Comparison of ENCODE assay signal across 15 cellular contexts in the genomic region with DNA sequence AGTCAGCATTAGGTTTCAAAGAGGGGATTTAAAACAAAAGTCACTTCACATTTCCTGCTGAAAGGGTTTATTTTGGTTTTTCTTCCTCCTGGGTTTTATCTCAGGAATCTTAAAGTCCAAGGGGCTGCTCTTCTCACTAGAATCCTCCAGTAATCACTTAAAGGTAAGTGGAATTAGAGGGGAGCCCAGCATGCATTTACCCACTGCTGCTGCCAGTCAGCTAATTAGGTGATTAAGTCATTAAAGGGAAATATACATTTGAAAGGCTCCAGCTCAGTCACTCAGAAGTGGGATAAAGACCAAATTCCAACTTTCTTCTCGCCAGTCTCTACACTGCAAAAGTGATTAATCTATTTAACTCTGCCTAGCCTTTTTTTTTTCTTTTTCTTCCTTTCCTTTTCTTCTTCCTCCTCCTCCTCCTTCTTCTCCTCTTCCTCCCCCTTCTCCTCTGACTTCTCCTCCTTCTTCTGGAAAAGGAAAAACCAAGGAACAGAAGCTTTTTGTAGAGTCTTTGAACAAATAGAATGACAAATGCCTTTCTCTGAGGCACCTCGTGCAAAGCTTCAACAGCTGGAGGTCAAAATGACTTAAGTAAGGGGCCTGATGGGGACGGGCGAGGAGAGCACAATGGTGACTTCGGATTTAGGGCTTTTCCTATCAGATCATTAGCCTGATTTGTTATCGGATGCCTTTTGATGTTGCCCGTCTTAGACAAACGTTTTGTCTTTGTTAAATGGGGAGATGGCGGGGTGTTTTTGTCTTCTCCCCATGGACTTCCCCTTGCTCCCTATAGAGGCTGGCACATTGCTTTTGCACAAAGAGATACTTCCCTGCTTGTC.
"Had no signal": no experiment of that assay in that cellular context is flagged by ENCODE, and none has a peak within 500 bp of the region (broad histone marks: within the 10 kb centered on the region; RNA-seq: fewer than 3 reads in every experiment).

No MANE protein-coding gene starts in this region.

- H3K4me3 ChIP-seq: adrenal gland, dorsolateral prefrontal cortex, esophagus squamous epithelium, stomach, testis, upper lobe of right lung had no signal

- H3K27ac ChIP-seq: adrenal gland, dorsolateral prefrontal cortex, esophagus squamous epithelium, neutrophil, parathyroid adenoma, stomach, testis, upper lobe of right lung had no signal

- H3K9me3 ChIP-seq: adrenal gland, esophagus squamous epithelium, neutrophil, stomach, testis, upper lobe of right lung had no signal

- H3K36me3 ChIP-seq: adrenal gland, esophagus squamous epithelium, neutrophil, stomach, upper lobe of right lung had no signal

- H3K27me3 Mint-ChIP-seq: activated CD4-positive, alpha-beta memory T cell treated with anti-CD3 and anti-CD28 coated beads, Interleukin-2, amount 10 ng/mL, durations not matched to agents 7 days and 5 days; activated naive CD4-positive, alpha-beta T cell treated with anti-CD3 and anti-CD28 coated beads, Interleukin-2, amount 50 U/mL, for 24 hours had no signal

- H3K36me3 Mint-ChIP-seq: activated naive CD4-positive, alpha-beta T cell treated with anti-CD3 and anti-CD28 coated beads, Interleukin-2, amount 50 U/mL, for 24 hours had no signal

- H3K4me1 ChIP-seq: adrenal gland, esophagus squamous epithelium, parathyroid adenoma, stomach, testis, upper lobe of right lung had no signal

- DNase-seq: activated CD4-positive, alpha-beta memory T cell treated with anti-CD3 and anti-CD28 coated beads, Interleukin-2, amount 10 ng/mL, durations not matched to agents 7 days and 5 days; activated effector memory CD4-positive, alpha-beta T cell treated with anti-CD3 and anti-CD28 coated beads, Interleukin-2, amount 50 U/mL, for 16 hours; activated T-cell treated with anti-CD3 and anti-CD28 coated beads, Interleukin-2, amount 50 U/mL, for 48 hours; adrenal gland; dorsolateral prefrontal cortex; esophagus squamous epithelium; glutamatergic neuron; hypothalamus; stimulated activated CD4-positive, alpha-beta T cell treated with anti-CD3 and anti-CD28 coated beads, Interleukin-1b, Interleukin-23, amount 100 ng/mL, for 48 hours; stomach; testis; upper lobe of right lung had no signal

- H3K4me1 Mint-ChIP-seq: activated CD4-positive, alpha-beta memory T cell treated with anti-CD3 and anti-CD28 coated beads, Interleukin-2, amount 10 ng/mL, durations not matched to agents 7 days and 5 days; activated naive CD4-positive, alpha-beta T cell treated with anti-CD3 and anti-CD28 coated beads, Interleukin-2, amount 50 U/mL, for 24 hours had no signal

- H3K4me3 Mint-ChIP-seq: activated CD4-positive, alpha-beta memory T cell treated with anti-CD3 and anti-CD28 coated beads, Interleukin-2, amount 10 ng/mL, durations not matched to agents 7 days and 5 days; activated naive CD4-positive, alpha-beta T cell treated with anti-CD3 and anti-CD28 coated beads, Interleukin-2, amount 50 U/mL, for 24 hours had no signal

- H3K9ac ChIP-seq: parathyroid adenoma had no signal

- H3K27me3 ChIP-seq: adrenal gland, esophagus squamous epithelium, neutrophil, stomach, testis, upper lobe of right lung had no signal

- H3K27ac Mint-ChIP-seq: activated CD4-positive, alpha-beta memory T cell treated with anti-CD3 and anti-CD28 coated beads, Interleukin-2, amount 10 ng/mL, durations not matched to agents 7 days and 5 days; activated naive CD4-positive, alpha-beta T cell treated with anti-CD3 and anti-CD28 coated beads, Interleukin-2, amount 50 U/mL, for 24 hours had no signal

- ATAC-seq: upper lobe of right lung had no signal
